Comparison of ENCODE assay signal across 8 cellular contexts in the genomic region with DNA sequence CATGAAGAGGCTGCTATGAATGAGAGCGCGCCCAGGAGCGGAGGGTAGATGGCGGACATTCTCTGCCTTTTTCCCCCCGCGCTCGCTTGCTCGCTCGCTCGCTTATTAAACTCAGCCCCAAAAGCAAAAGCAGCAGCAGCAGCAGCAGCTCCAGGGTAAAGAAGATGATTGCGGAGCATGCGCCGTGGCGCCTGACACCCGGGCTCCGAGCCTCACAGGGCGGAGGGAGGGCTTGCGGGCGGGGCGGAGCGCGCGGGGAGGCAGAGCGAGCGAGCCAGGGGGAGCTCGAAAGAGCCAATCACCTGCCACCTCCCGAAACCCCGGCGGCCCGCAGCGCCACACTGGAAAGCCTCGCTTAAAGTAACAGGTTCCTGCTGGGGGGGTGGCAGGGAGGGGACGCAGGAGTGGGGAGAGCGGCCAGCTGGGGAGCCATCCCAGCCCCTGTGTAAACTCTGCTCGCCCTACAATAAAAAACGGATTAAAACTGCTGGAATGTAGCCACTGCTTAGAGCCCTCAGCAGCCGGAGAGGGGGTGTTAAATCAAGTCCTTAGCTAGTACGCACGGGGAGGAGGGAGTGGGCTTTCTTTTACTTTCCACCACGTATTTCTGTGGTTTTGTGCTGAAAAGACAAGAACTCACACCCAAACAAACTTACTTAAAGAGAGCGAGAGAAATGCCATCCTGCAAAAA. TPM values are rescaled to one million over a fixed set of nuclear protein-coding genes. Genes with fewer than 3 reads are reported as not detected.
DNase-seq lines count a peak whose midpoint lies in the region; ATAC-seq and TF ChIP-seq lines count a peak whose summit lies in the region.

MLLT3 (minus strand) TSS at position 170 of the 691 bp plus-strand sequence.

- peak within 1 kb of the TSS; percentile 77 to 94 (median 88) for H3K27ac ChIP-seq in heart left ventricle
- peak within 1 kb of the TSS; percentile 90 to 98 (median 94) for H3K27ac ChIP-seq in transverse colon

- H3K4me3 ChIP-seq in GM08714 (ENCODE audit: low read length): peak within 1 kb of the TSS; percentile 91
- H3K4me3 ChIP-seq in heart left ventricle: peak within 1 kb of the TSS; percentile 69 to 95 (median 90)
- H3K4me3 ChIP-seq in transverse colon: peak within 1 kb of the TSS; percentile 74 to 94 (median 85)

- no peaks in the 10 kb centered on the region for H3K9me3 ChIP-seq in heart left ventricle
- no peaks in the 10 kb centered on the region for H3K9me3 ChIP-seq in transverse colon

- peaks cover 0 to 41% (median 26%) of the 10 kb centered on the region in 12 donors for H3K4me1 ChIP-seq in heart left ventricle
- H3K4me1 ChIP-seq in transverse colon: peaks cover 9 to 42% (median 25%) of the 10 kb centered on the region in 4 donors

- in situ Hi-C loops in transverse colon (cut with MboI; ENCODE audit: low pct_ligation_motif_present in 1 of 4, low pct_unique_long_range_greater_than_20kb in 1 of 4, low sequenced_read_pairs in 3 of 4): loop anchor here in 3 of 4 donors (10.0 kb wide), 2 partner anchors 268 to 322 kb away; no protein-coding TSS in a partner anchor

- TF ChIP-seq EP300 in transverse colon (IDR thresholded peaks at IDR 0.05; ENCODE audit: low read depth): no peak

- H3K27me3 ChIP-seq in heart left ventricle: no peaks in the 10 kb centered on the region
- no peaks in the 10 kb centered on the region for H3K27me3 ChIP-seq in transverse colon

- H3K27ac Mint-ChIP-seq in activated naive CD8-positive, alpha-beta T cell treated with anti-CD3 and anti-CD28 coated beads, Interleukin-2, amount 50 U/mL, for 24 hours: peak within 1 kb of the TSS; percentile 94

- no peaks in the 10 kb centered on the region for H3K9me3 Mint-ChIP-seq in activated naive CD8-positive, alpha-beta T cell treated with anti-CD3 and anti-CD28 coated beads, Interleukin-2, amount 50 U/mL, for 24 hours

- DNase-seq in NCI-H1092 (lab: John Stamatoyannopoulos, UW): peak; percentile 95
- DNase-seq in SKM-1 treated with dmso at 0.1 percent for 144 hours (lab: John Stamatoyannopoulos, UW; ENCODE audit: unreplicated experiment): peak; percentile 93
- DNase-seq in activated naive CD8-positive, alpha-beta T cell treated with anti-CD3 and anti-CD28 coated beads, Interleukin-2, amount 50 U/mL, for 24 hours: peak; percentile 97
- peak; percentile 96 to 99 (median 97) for DNase-seq in heart left ventricle
- peak; percentile 93 for DNase-seq in pons (ENCODE audit: low spot score)
- peak; percentile 97 for DNase-seq in transverse colon

- H3K4me3 Mint-ChIP-seq in activated naive CD8-positive, alpha-beta T cell treated with anti-CD3 and anti-CD28 coated beads, Interleukin-2, amount 50 U/mL, for 24 hours: peak within 1 kb of the TSS; percentile 91

- peaks cover 14% of the 10 kb centered on the region for H3K36me3 Mint-ChIP-seq in activated naive CD8-positive, alpha-beta T cell treated with anti-CD3 and anti-CD28 coated beads, Interleukin-2, amount 50 U/mL, for 24 hours (ENCODE audit: low read depth)

- intact Hi-C loops in heart left ventricle (cut with DNase I) (loop anchor here (2.0 to 10.0 kb wide), 21 partner anchors 60 to 698 kb away; partner anchors contain the start of gene FOCAD (in 5 of the 10)), transverse colon (cut with DNase I; ENCODE audit: low total_unique reads) (loop anchor here (5.0 to 10.0 kb wide), 4 partner anchors 60 to 698 kb away; partner anchors contain the start of gene FOCAD)

- peak; percentile 80 for ATAC-seq in HG02588 (IDR thresholded peaks at IDR 0.05; ENCODE audit: unreplicated experiment)
- ATAC-seq in activated naive CD8-positive, alpha-beta T cell treated with anti-CD3 and anti-CD28 coated beads, Interleukin-2, amount 50 U/mL, for 24 hours: peak; percentile 81
- peak; percentile 95 to 98 (median 96) for ATAC-seq in heart left ventricle

- H3K36me3 ChIP-seq in heart left ventricle (no peaks in the 10 kb centered on the region), transverse colon (no peaks in the 10 kb centered on the region)

- H3K4me1 Mint-ChIP-seq in activated naive CD8-positive, alpha-beta T cell treated with anti-CD3 and anti-CD28 coated beads, Interleukin-2, amount 50 U/mL, for 24 hours: peaks cover 47% of the 10 kb centered on the region

- peak in 4 of 12 donors; percentile 20 to 48 (median 36) for TF ChIP-seq CTCF in heart left ventricle (IDR thresholded peaks at IDR 0.05)
- peak in 2 of 5 experiments; percentile 7 to 11 for TF ChIP-seq CTCF in transverse colon (IDR thresholded peaks at IDR 0.05)

- TF ChIP-seq POLR2A in heart left ventricle (IDR thresholded peaks at IDR 0.05) (peak in 1 of 2 donors; percentile 73), transverse colon (IDR thresholded peaks at IDR 0.05) (peak; percentile 75)

- 0 to 1% (median 1%) methylated on average over 29 to 41 of the region's 41 CpGs for WGBS in heart left ventricle, 4 donors
- 1% methylated on average over 41 of the region's 41 CpGs; no CpG with 5 or more reads in 1 of the 2 donors for WGBS in transverse colon (ENCODE audit: low coverage in 1 of 2), 2 donors

- H3K27me3 Mint-ChIP-seq in activated naive CD8-positive, alpha-beta T cell treated with anti-CD3 and anti-CD28 coated beads, Interleukin-2, amount 50 U/mL, for 24 hours: no peaks in the 10 kb centered on the region

RNA-seq across cellular contexts. Expression of gene MLLT3, which starts in this region (rescaled TPM):
- total RNA-seq in heart left ventricle: 10 to 100 TPM; 10.8 to 21.0 (median 16.5) TPM
- 1 to 10 TPM; 7.5 to 7.9 TPM for polyA plus RNA-seq in heart left ventricle
- 10 to 100 TPM in 3 of 4 donors, 1 to 10 TPM in 1; 9.4 to 38.2 (median 30.2) TPM for total RNA-seq in transverse colon

Comparison
In these comparisons a context has a peak if more than half of its experiments do, and no peak if none do; other contexts are left out.
1. Peak in every context shown above with its lines: DNase-seq, ATAC-seq, H3K4me3 ChIP-seq and H3K27ac ChIP-seq.